ENCODE assay signal across 9 cellular contexts in genomic region chrX:131704136-131704695, GRCh38.
DNase-seq lines count a peak whose midpoint lies in the region; ATAC-seq, FAIRE-seq and TF ChIP-seq lines count a peak whose summit lies in the region.
"Had no signal": no experiment of that assay in that cellular context is flagged by ENCODE, and none has a peak within 500 bp of the region (broad histone marks: within the 10 kb centered on the region; RNA-seq: fewer than 3 reads in every experiment).

No MANE protein-coding gene starts in this region.

- intact Hi-C loops in kidney (cut with DNase I), result no loop called here

- no peak overlapping the region for H3K27ac ChIP-seq in kidney (ENCODE audit: low read depth in 2 of 2, low read length in 2 of 2)

- H3K36me3 ChIP-seq in kidney (ENCODE audit: control insufficient read depth in 1 of 2, insufficient read depth in 2 of 2, low read length in 2 of 2), result no peaks in the 10 kb centered on the region

- no peaks in the 10 kb centered on the region for H3K4me1 ChIP-seq in kidney (ENCODE audit: control insufficient read depth in 1 of 2, insufficient read depth in 1 of 2, low read depth in 1 of 2, low read length in 2 of 2)

- DNase-seq in NCI-H2171 treated with DMSO at 0.1 percent for 48 hours (lab: John Stamatoyannopoulos, UW), result peak; percentile 1
- DNase-seq in NCI-H2171 (lab: John Stamatoyannopoulos, UW), result no peak
- peak; percentile 93 for DNase-seq in T-helper 9 cell
- DNase-seq in kidney, result peak; percentile 91
- no peak for DNase-seq in activated effector memory CD4-positive, alpha-beta T cell treated with Interleukin-2 at 50 U/mL for 16 hours
- DNase-seq in mesenteric fat pad (ENCODE audit: low spot score), result no peak

- no peak overlapping the region for H3K4me3 ChIP-seq in kidney (ENCODE audit: low read length in 2 of 2)

- H3K9me3 ChIP-seq in kidney (ENCODE audit: control insufficient read depth in 1 of 2, low read length in 2 of 2), result no peaks in the 10 kb centered on the region

- ATAC-seq in HG03097 (IDR thresholded peaks at IDR 0.05; ENCODE audit: low FRiP score, unreplicated experiment) (peak; percentile 64), HG02973 (IDR thresholded peaks at IDR 0.05; ENCODE audit: unreplicated experiment) (no peak)
- ATAC-seq: naive thymus-derived CD8-positive, alpha-beta T cell had no signal

- H3K9ac ChIP-seq in kidney (ENCODE audit: low read length in 2 of 2), result no peak overlapping the region

- no peak for FAIRE-seq in kidney (lab: Jason Lieb, UNC)

- TF ChIP-seq CTCF in kidney (IDR thresholded peaks at IDR 0.05; ENCODE audit: borderline replicate concordance, extremely low read depth, insufficient read depth), result no peak

Comparison
In these comparisons a context has a peak if more than half of its experiments do, and no peak if none do; other contexts are left out.
1. DNase-seq: peak in NCI-H2171 treated with DMSO at 0.1 percent for 48 hours (single experiment), T-helper 9 cell (single experiment) and kidney (single experiment); none in NCI-H2171 (single experiment), activated effector memory CD4-positive, alpha-beta T cell treated with Interleukin-2 at 50 U/mL for 16 hours (single experiment) and mesenteric fat pad (single experiment).